In the genomic region with DNA sequence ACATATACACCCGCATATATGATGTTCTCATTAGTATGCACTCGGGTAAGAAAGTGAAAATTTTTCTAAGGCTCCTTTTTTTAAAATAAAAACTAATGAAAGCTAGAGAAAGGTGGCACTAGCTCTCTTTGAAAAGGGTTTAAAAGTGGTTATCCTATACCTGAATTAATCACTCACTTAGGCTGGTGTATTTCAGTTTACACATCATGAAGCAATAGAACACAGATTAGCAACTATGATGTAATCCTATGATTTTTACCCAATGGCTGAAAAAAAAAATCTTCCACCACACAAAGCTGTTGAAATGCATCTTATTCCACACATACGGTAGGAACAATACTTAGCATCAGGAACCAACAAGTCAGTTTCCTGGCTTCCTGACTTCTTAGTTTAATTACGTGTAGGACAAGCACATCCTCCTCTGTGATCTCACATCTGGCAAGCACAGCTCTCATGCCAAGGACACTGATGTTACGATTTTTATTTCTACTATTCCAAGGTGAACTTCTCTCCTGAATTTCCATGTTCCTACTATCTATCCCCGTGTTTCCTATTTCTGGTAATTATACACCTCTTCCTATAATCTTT, we compare ENCODE assay signal across 31 cellular contexts.
A peak's percentile ranks its signal among the peaks of the same experiment; 100 is the strongest.
DNase-seq lines count a peak whose midpoint lies in the region; ATAC-seq, FAIRE-seq and TF ChIP-seq lines count a peak whose summit lies in the region.
"Had no signal": no experiment of that assay in that cellular context is flagged by ENCODE, and none has a peak within 500 bp of the region (broad histone marks: within the 10 kb centered on the region; RNA-seq: fewer than 3 reads in every experiment).

No MANE protein-coding gene starts in this region.

- TF ChIP-seq RAD21 in A549 (conservative IDR thresholded peaks at IDR 0.05 in 1 of 2, IDR thresholded peaks at IDR 0.05 in 1 of 2), result peak in 1 of 2 experiments; percentile 63; a peak in 3 of 5 replicates

- POLR2A ChIA-PET in A549 (lab: Yijun Ruan, JAX), result interaction anchor here (1.0 to 1.9 kb wide), 2 partner anchors 71 to 73 kb away, joined by 3 to 5 read pairs; no protein-coding TSS in a partner anchor

- DNase-seq in A549 (ENCODE audit: low read depth in 1 of 2, low spot score in 1 of 2) (peak in 1 of 2 experiments; percentile 20), RCC 7860 (ENCODE audit: low spot score) (peak; percentile 47), epithelial cell of proximal tubule (ENCODE audit: low read depth) (no peak), kidney tubule cell (ENCODE audit: low spot score) (peak; percentile 45), NCI-H1105 (lab: John Stamatoyannopoulos, UW) (no peak), occipital lobe (lab: John Stamatoyannopoulos, UW) (no peak), cerebellar nuclear complex (lab: John Stamatoyannopoulos, UW) (no peak), NCI-H1436 treated with DMSO at 0.1 percent for 48 hours (lab: John Stamatoyannopoulos, UW) (no peak)
- DNase-seq: 8988T; activated CD4-positive, alpha-beta memory T cell treated with anti-CD3 and anti-CD28 coated beads for 36 hours; activated CD8-positive, alpha-beta memory T cell treated with anti-CD3 and anti-CD28 coated beads, Interleukin-2, amount 50 U/mL, for 4 hours; aorta; endodermal cell; foreskin keratinocyte; GDM1; H7; left cardiac atrium; NCI-H146; NCI-H2107; NCI-H446; NCI-H774; RPMI8226; small intestine; stimulated activated CD4-positive, alpha-beta T cell treated with anti-CD3 and anti-CD28 coated beads, Interleukin-1b, Interleukin-23, amount 100 ng/mL, for 48 hours; stimulated activated CD8-positive, alpha-beta memory T cell treated with anti-CD3 and anti-CD28 coated beads, Interleukin-4, amount 100 ng/mL, for 48 hours; stimulated activated naive CD8-positive, alpha-beta T cell treated with anti-CD3 and anti-CD28 coated beads, Interleukin-15, amount 100 ng/mL, for 72 hours had no signal

- peak; percentile 64 to 74 for ATAC-seq in A549
- ATAC-seq: activated CD4-positive, CD25-positive, alpha-beta regulatory T cell treated with anti-CD3 and anti-CD28 coated beads, Interleukin-2, amount 50 U/mL, for 24 hours; activated naive CD4-positive, alpha-beta T cell treated with anti-CD3 and anti-CD28 coated beads, Interleukin-2, amount 50 U/mL, for 72 hours; foreskin keratinocyte; K562; left cardiac atrium; stimulated activated naive CD8-positive, alpha-beta T cell treated with anti-CD3 and anti-CD28 coated beads, Interleukin-15, amount 100 ng/mL, for 72 hours had no signal

- TF ChIP-seq POLR2A in A549 (IDR thresholded peaks at IDR 0.05; ENCODE audit: low read length), result no peak

- WGBS in A549 (ENCODE audit: missing lambda C conversion rate), result 22% methylated on average over 6 of the region's 6 CpGs

- CTCF ChIA-PET in A549 (lab: Yijun Ruan, JAX), result interaction anchor here (0.7 to 2.8 kb wide), 7 partner anchors 14 to 650 kb away, joined by 3 to 11 read pairs (median 4); no protein-coding TSS in a partner anchor

- H3K4me2 ChIP-seq in A549, result peak overlapping the region; percentile 83

- H3K4me3 ChIP-seq in A549 (peak overlapping the region; percentile 15; the same call in 2 of the 3 replicates), epithelial cell of proximal tubule (ENCODE audit: low read depth, low read length) (peak overlapping the region; percentile 21)
- H3K4me3 ChIP-seq: K562 had no signal

- peak overlapping the region; percentile 66 to 81 for H3K27ac ChIP-seq in A549
- H3K27ac ChIP-seq: foreskin keratinocyte, neutrophil had no signal

- H3K4me1 ChIP-seq in A549, result peaks cover 57% of the 10 kb centered on the region

- no peak for FAIRE-seq in A549 (lab: Jason Lieb, UNC)
- no peak for FAIRE-seq in RCC 7860 (lab: Jason Lieb, UNC)
- FAIRE-seq: GM19239, K562, small intestine had no signal

- no peak for TF ChIP-seq EP300 in A549 (IDR thresholded peaks at IDR 0.05)

- TF ChIP-seq CTCF in A549 (IDR thresholded peaks at IDR 0.05) (peak; percentile 25; the same call in 2 of the 3 replicates), epithelial cell of proximal tubule (conservative IDR thresholded peaks at IDR 0.05; ENCODE audit: low read depth, low read length) (no peak)

- 0 out of 3 replicates have a peak, but pooled peaks cover 3% of the 10 kb centered on the region for H3K9me3 ChIP-seq in A549
- H3K9me3 ChIP-seq: neutrophil had no signal

TF ChIP-seq in A549, 52 proteins besides CTCF, POLR2A, EP300 and RAD21:
- TF ChIP-seq GATA3 (IDR thresholded peaks at IDR 0.05; ENCODE audit: borderline replicate concordance) (no peak), FOXS1 (CRISPR knock-in tag; IDR thresholded peaks at IDR 0.05) (no peak), CEBPB (IDR thresholded peaks at IDR 0.05) (peak; percentile 74 to 90), SMC3 (IDR thresholded peaks at IDR 0.05) (peak; percentile 54; the same call in 2 of the 3 replicates)
TF ChIP-seq in A549: peak in this region for 2.

Comparison
In these comparisons a context has a peak if more than half of its experiments do, and no peak if none do; other contexts are left out.
1. DNase-seq: peak in RCC 7860 (single experiment) and kidney tubule cell (single experiment); none in epithelial cell of proximal tubule (single experiment), NCI-H1105 (single experiment), occipital lobe (single experiment), cerebellar nuclear complex (0 of 2) and NCI-H1436 treated with DMSO at 0.1 percent for 48 hours (single experiment).